29 cellular contexts compared by ENCODE assay signal in genomic region chr5:170473642-170474041, GRCh38. TPM values are rescaled to one million over a fixed set of nuclear protein-coding genes. Genes with fewer than 3 reads are reported as not detected.
"Had no signal": no experiment of that assay in that cellular context is flagged by ENCODE, and none has a peak within 500 bp of the region (broad histone marks: within the 10 kb centered on the region; RNA-seq: fewer than 3 reads in every experiment).

No MANE protein-coding gene starts in this region.

- ATAC-seq: activated CD4-positive, alpha-beta T cell treated with anti-CD3 and anti-CD28 coated beads for 36 hours; activated CD8-positive, alpha-beta T cell treated with anti-CD3 and anti-CD28 coated beads for 36 hours; activated T-cell treated with anti-CD3 and anti-CD28 coated beads, Interleukin-2, amount 50 U/mL, for 4 hours; activated T-helper 17 cell treated with anti-CD3 and anti-CD28 coated beads, Interleukin-2, amount 50 U/mL, for 72 hours; effector memory CD8-positive, alpha-beta T cell; gastroesophageal sphincter had no signal

- H3K27me3 ChIP-seq: brain microvascular endothelial cell had no signal

- H3K9me3 Mint-ChIP-seq: activated CD4-positive, alpha-beta T cell treated with anti-CD3 and anti-CD28 coated beads, Interleukin-2, amount 10 ng/mL, durations not matched to agents 24 days and 14 days; activated CD8-positive, alpha-beta T cell treated with anti-CD3 and anti-CD28 coated beads for 36 hours; activated T-cell treated with anti-CD3 and anti-CD28 coated beads, Interleukin-2, amount 50 U/mL, for 4 hours; activated T-helper 17 cell treated with anti-CD3 and anti-CD28 coated beads, Interleukin-2, amount 50 U/mL, for 72 hours; central memory CD8-positive, alpha-beta T cell; effector memory CD8-positive, alpha-beta T cell had no signal

- H3K9me3 ChIP-seq: esophagus squamous epithelium, gastroesophageal sphincter had no signal

- H3K4me3 Mint-ChIP-seq: activated CD4-positive, alpha-beta T cell treated with anti-CD3 and anti-CD28 coated beads for 36 hours; activated CD4-positive, alpha-beta T cell treated with anti-CD3 and anti-CD28 coated beads, Interleukin-2, amount 10 ng/mL, durations not matched to agents 24 days and 14 days; activated CD8-positive, alpha-beta T cell treated with anti-CD3 and anti-CD28 coated beads for 36 hours; activated naive CD8-positive, alpha-beta T cell; activated T-cell treated with anti-CD3 and anti-CD28 coated beads, Interleukin-2, amount 50 U/mL, for 4 hours; activated T-helper 17 cell treated with anti-CD3 and anti-CD28 coated beads, Interleukin-2, amount 50 U/mL, for 72 hours; central memory CD8-positive, alpha-beta T cell; effector memory CD8-positive, alpha-beta T cell had no signal

- DNase-seq: activated CD4-positive, alpha-beta T cell treated with anti-CD3 and anti-CD28 coated beads for 36 hours; activated CD4-positive, alpha-beta T cell treated with anti-CD3 and anti-CD28 coated beads, Interleukin-2, amount 10 ng/mL, durations not matched to agents 24 days and 14 days; activated CD4-positive, CD25-positive, alpha-beta regulatory T cell; activated CD4-positive, CD25-positive, alpha-beta regulatory T cell treated with anti-CD3 and anti-CD28 coated beads, Interleukin-2, amount 50 U/mL, for 72 hours; activated CD8-positive, alpha-beta memory T cell treated with anti-CD3 and anti-CD28 coated beads for 24 hours; activated CD8-positive, alpha-beta T cell treated with anti-CD3 and anti-CD28 coated beads for 36 hours; activated effector memory CD4-positive, alpha-beta T cell treated with Interleukin-2 at 50 U/mL for 16 hours; activated gamma-delta T cell treated with Interleukin-2 at 50 U/mL for 16 hours; activated naive CD4-positive, alpha-beta T cell treated with anti-CD3 and anti-CD28 coated beads, Interleukin-2, amount 50 U/mL, for 16 hours; activated naive CD4-positive, alpha-beta T cell treated with Interleukin-2 at 50 U/mL for 16 hours; activated T-cell treated with anti-CD3 and anti-CD28 coated beads, Interleukin-2, amount 50 U/mL, for 4 hours; amniotic stem cell; anterior cingulate cortex; brain microvascular endothelial cell; cortex of kidney; dermis blood vessel endothelial cell; effector CD4-positive, alpha-beta T cell; effector memory CD8-positive, alpha-beta T cell; erythroblast; esophagus squamous epithelium; foreskin melanocyte; T-helper 2 cell had no signal

- H3K27ac ChIP-seq: brain microvascular endothelial cell, esophagus squamous epithelium, gastroesophageal sphincter had no signal

- H3K36me3 Mint-ChIP-seq: activated naive CD8-positive, alpha-beta T cell had no signal

- H3K4me1 ChIP-seq: esophagus squamous epithelium, gastroesophageal sphincter had no signal

- H3K27ac Mint-ChIP-seq: activated CD4-positive, alpha-beta T cell treated with anti-CD3 and anti-CD28 coated beads for 36 hours; activated CD4-positive, alpha-beta T cell treated with anti-CD3 and anti-CD28 coated beads, Interleukin-2, amount 10 ng/mL, durations not matched to agents 24 days and 14 days; activated CD8-positive, alpha-beta T cell treated with anti-CD3 and anti-CD28 coated beads for 36 hours; activated naive CD8-positive, alpha-beta T cell; activated T-helper 17 cell treated with anti-CD3 and anti-CD28 coated beads, Interleukin-2, amount 50 U/mL, for 72 hours; effector memory CD8-positive, alpha-beta T cell had no signal

- H3K36me3 ChIP-seq: brain microvascular endothelial cell, esophagus squamous epithelium, gastroesophageal sphincter had no signal

- H3K4me3 ChIP-seq: esophagus squamous epithelium, gastroesophageal sphincter had no signal

- H3K4me1 Mint-ChIP-seq: activated CD4-positive, alpha-beta T cell treated with anti-CD3 and anti-CD28 coated beads for 36 hours; activated CD4-positive, alpha-beta T cell treated with anti-CD3 and anti-CD28 coated beads, Interleukin-2, amount 10 ng/mL, durations not matched to agents 24 days and 14 days; activated T-helper 17 cell treated with anti-CD3 and anti-CD28 coated beads, Interleukin-2, amount 50 U/mL, for 72 hours; central memory CD8-positive, alpha-beta T cell had no signal

RNA-seq across cellular contexts. Expression of gene KCNIP1, which starts 30.2 kb away (rescaled TPM):
- total RNA-seq: activated CD4-positive, alpha-beta T cell treated with anti-CD3 and anti-CD28 coated beads for 36 hours; activated CD4-positive, alpha-beta T cell treated with anti-CD3 and anti-CD28 coated beads, Interleukin-2, amount 10 ng/mL, durations not matched to agents 24 days and 14 days; activated CD8-positive, alpha-beta T cell treated with anti-CD3 and anti-CD28 coated beads for 36 hours; activated T-cell treated with anti-CD3 and anti-CD28 coated beads, Interleukin-2, amount 50 U/mL, for 4 hours; activated T-helper 17 cell treated with anti-CD3 and anti-CD28 coated beads, Interleukin-2, amount 50 U/mL, for 72 hours; esophagus squamous epithelium; fibroblast of lung; fibroblast of villous mesenchyme; T-helper 1 cell treated with Interleukin-12 subunit alpha and Interleukin-12 subunit beta and Interleukin-4 antibody, amounts not matched to agents 30 ng/mL and 1 ng/mL, for 36 hours had no signal
- polyA plus RNA-seq: fibroblast of lung had no signal
